ENCODE assay signal across 20 cellular contexts in the genomic region with DNA sequence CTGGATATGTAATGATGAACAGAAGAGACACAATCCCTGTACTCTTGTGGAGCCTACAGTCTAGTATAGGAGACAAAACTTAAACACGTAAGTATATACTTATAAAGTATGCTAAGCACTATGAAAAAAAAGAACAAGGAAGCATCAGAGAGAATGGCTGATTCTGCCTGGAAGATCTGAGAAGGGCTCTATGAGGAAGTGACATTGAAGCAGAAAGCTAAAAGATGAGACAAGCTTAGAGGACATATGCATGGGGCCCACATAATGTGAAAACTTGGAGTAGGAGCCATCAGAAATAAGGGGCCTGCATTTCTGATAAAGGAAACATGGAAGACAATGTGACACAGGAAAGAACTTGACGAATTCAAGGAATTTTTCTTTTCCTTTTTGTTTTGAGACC. TPM values are rescaled to one million over a fixed set of nuclear protein-coding genes. Genes with fewer than 3 reads are reported as not detected.
DNase-seq lines count a peak whose midpoint lies in the region; ATAC-seq, FAIRE-seq and TF ChIP-seq lines count a peak whose summit lies in the region.
"Had no signal": no experiment of that assay in that cellular context is flagged by ENCODE, and none has a peak within 500 bp of the region (broad histone marks: within the 10 kb centered on the region; RNA-seq: fewer than 3 reads in every experiment).

No MANE protein-coding gene starts in this region.

- H4K8ac ChIP-seq in neuronal stem cell (ENCODE audit: low read depth, low read length) = no peak overlapping the region

- H3K27me3 ChIP-seq in spleen (replicated peaks in 1 of 7) (no peaks in the 10 kb centered on the region), neuronal stem cell (ENCODE audit: control insufficient read depth in 3 of 3, insufficient read depth in 3 of 3, low read depth in 1 of 3, low read length in 3 of 3) (no peaks in the 10 kb centered on the region)
- H3K27me3 ChIP-seq: BLaER1 treated with 17β-estradiol and CSF1 and Interleukin-3, amounts not matched to agents 10 nM and 100 nM had no signal

- H3K9me3 ChIP-seq in spleen (no peaks in the 10 kb centered on the region), neuronal stem cell (replicated peaks in 1 of 2; ENCODE audit: control insufficient read depth in 2 of 2, insufficient read depth in 1 of 2, low read depth in 1 of 2, low read length in 2 of 2) (no peaks in the 10 kb centered on the region)
- H3K9me3 ChIP-seq: BLaER1 treated with 17β-estradiol and CSF1 and Interleukin-3, amounts not matched to agents 10 nM and 100 nM; HAP-1 had no signal

- H2AFZ ChIP-seq in neuronal stem cell (ENCODE audit: low read length) = no peak overlapping the region
- H2AFZ ChIP-seq: PC-9 had no signal

- H2BK5ac ChIP-seq in neuronal stem cell (ENCODE audit: low read length) = no peak overlapping the region

- TF ChIP-seq POLR2A in GM12892 (IDR thresholded peaks at IDR 0.05; ENCODE audit: low read depth, low read length) = no peak
- no peak for TF ChIP-seq POLR2A in spleen (IDR thresholded peaks at IDR 0.05)

- H3K4me3 ChIP-seq in spleen (no peak overlapping the region), neuronal stem cell (ENCODE audit: low read length in 2 of 2) (no peak overlapping the region)
- H3K4me3 ChIP-seq: BLaER1 treated with 17β-estradiol and CSF1 and Interleukin-3, amounts not matched to agents 10 nM and 100 nM; HAP-1; PC-9 had no signal

- peaks cover 47% of the 10 kb centered on the region for H3K36me3 Mint-ChIP-seq in activated naive CD8-positive, alpha-beta T cell treated with anti-CD3 and anti-CD28 coated beads, Interleukin-2, amount 50 U/mL, for 24 hours (ENCODE audit: low read depth)
- peaks cover 8% of the 10 kb centered on the region for H3K36me3 Mint-ChIP-seq in activated naive CD8-positive, alpha-beta T cell treated with anti-CD3 and anti-CD28 coated beads for 36 hours
- H3K36me3 Mint-ChIP-seq in dendritic cell treated with granulocyte-macrophage colony-stimulating factor and Interleukin-4, amounts not matched to agents 40 ng/mL and 50 ng/mL, for 4 days (ENCODE audit: low read depth) = peaks cover 84% of the 10 kb centered on the region

- no peak overlapping the region for H4K91ac ChIP-seq in neuronal stem cell (ENCODE audit: low read depth, low read length, poor library complexity)

- H3K23ac ChIP-seq in neuronal stem cell (ENCODE audit: low read depth, low read length, poor library complexity) = no peak overlapping the region

- H2BK15ac ChIP-seq in neuronal stem cell (ENCODE audit: low read length) = no peak overlapping the region

- TF ChIP-seq CTCF in spleen (IDR thresholded peaks at IDR 0.05 in 8 of 11, conservative IDR thresholded peaks at IDR 0.05 in 3 of 11) = no peak

- H3K27me3 Mint-ChIP-seq in activated naive CD8-positive, alpha-beta T cell treated with anti-CD3 and anti-CD28 coated beads, Interleukin-2, amount 50 U/mL, for 24 hours = no peaks in the 10 kb centered on the region
- no peaks in the 10 kb centered on the region for H3K27me3 Mint-ChIP-seq in activated naive CD8-positive, alpha-beta T cell treated with anti-CD3 and anti-CD28 coated beads for 36 hours
- no peaks in the 10 kb centered on the region for H3K27me3 Mint-ChIP-seq in dendritic cell treated with granulocyte-macrophage colony-stimulating factor and Interleukin-4, amounts not matched to agents 40 ng/mL and 50 ng/mL, for 4 days

- no peak overlapping the region for H2BK120ac ChIP-seq in neuronal stem cell (ENCODE audit: low read depth, low read length)

- no peak overlapping the region for H3K4me3 Mint-ChIP-seq in activated naive CD8-positive, alpha-beta T cell treated with anti-CD3 and anti-CD28 coated beads, Interleukin-2, amount 50 U/mL, for 24 hours
- no peak overlapping the region for H3K4me3 Mint-ChIP-seq in activated naive CD8-positive, alpha-beta T cell treated with anti-CD3 and anti-CD28 coated beads for 36 hours
- no peak overlapping the region for H3K4me3 Mint-ChIP-seq in dendritic cell treated with granulocyte-macrophage colony-stimulating factor and Interleukin-4, amounts not matched to agents 40 ng/mL and 50 ng/mL, for 4 days

- no peaks in the 10 kb centered on the region for H3K79me1 ChIP-seq in neuronal stem cell (ENCODE audit: low read depth, low read length)

- peaks cover 10% of the 10 kb centered on the region for H3K4me1 Mint-ChIP-seq in activated naive CD8-positive, alpha-beta T cell treated with anti-CD3 and anti-CD28 coated beads, Interleukin-2, amount 50 U/mL, for 24 hours
- peaks cover 7% of the 10 kb centered on the region for H3K4me1 Mint-ChIP-seq in activated naive CD8-positive, alpha-beta T cell treated with anti-CD3 and anti-CD28 coated beads for 36 hours
- H3K4me1 Mint-ChIP-seq in dendritic cell treated with granulocyte-macrophage colony-stimulating factor and Interleukin-4, amounts not matched to agents 40 ng/mL and 50 ng/mL, for 4 days (ENCODE audit: low read depth) = peaks cover 49% of the 10 kb centered on the region

- H2AK5ac ChIP-seq in neuronal stem cell (ENCODE audit: low read depth, low read length) = no peak overlapping the region

- H3K4ac ChIP-seq in neuronal stem cell (ENCODE audit: low read length) = no peak overlapping the region

- H2BK12ac ChIP-seq in neuronal stem cell (ENCODE audit: low read length) = no peak overlapping the region

- peak overlapping the region; percentile 24 for H3K27ac Mint-ChIP-seq in activated naive CD8-positive, alpha-beta T cell treated with anti-CD3 and anti-CD28 coated beads, Interleukin-2, amount 50 U/mL, for 24 hours
- H3K27ac Mint-ChIP-seq in activated naive CD8-positive, alpha-beta T cell treated with anti-CD3 and anti-CD28 coated beads for 36 hours = no peak overlapping the region
- H3K27ac Mint-ChIP-seq in dendritic cell treated with granulocyte-macrophage colony-stimulating factor and Interleukin-4, amounts not matched to agents 40 ng/mL and 50 ng/mL, for 4 days = peak overlapping the region; percentile 76

- H3K4me1 ChIP-seq in spleen (peaks cover 0 to 34% (median 15%) of the 10 kb centered on the region in 6 donors), neuronal stem cell (ENCODE audit: control insufficient read depth in 2 of 2, insufficient read depth in 1 of 2, low read depth in 1 of 2, low read length in 2 of 2) (no peaks in the 10 kb centered on the region)
- H3K4me1 ChIP-seq: HAP-1 had no signal

- intact Hi-C loops in dendritic cell treated with granulocyte-macrophage colony-stimulating factor and Interleukin-4, amounts not matched to agents 40 ng/mL and 50 ng/mL, for 4 days (cut with micrococcal nuclease) = loop anchor here (5.0 kb wide), 1 partner anchor 40 kb away; the partner anchor contains the start of genes GTF2H1 and HPS5
- intact Hi-C loops in spleen (cut with DNase I; ENCODE audit: low total_unique reads) = no loop called here

- FAIRE-seq in GM12892 (lab: Jason Lieb, UNC) = peak; percentile 14
- no peak for FAIRE-seq in RCC 7860 (lab: Jason Lieb, UNC)

- no peaks in the 10 kb centered on the region for H3K9me3 Mint-ChIP-seq in activated naive CD8-positive, alpha-beta T cell treated with anti-CD3 and anti-CD28 coated beads, Interleukin-2, amount 50 U/mL, for 24 hours
- no peaks in the 10 kb centered on the region for H3K9me3 Mint-ChIP-seq in activated naive CD8-positive, alpha-beta T cell treated with anti-CD3 and anti-CD28 coated beads for 36 hours
- H3K9me3 Mint-ChIP-seq in dendritic cell treated with granulocyte-macrophage colony-stimulating factor and Interleukin-4, amounts not matched to agents 40 ng/mL and 50 ng/mL, for 4 days = no peaks in the 10 kb centered on the region

- ATAC-seq in activated naive CD8-positive, alpha-beta T cell treated with anti-CD3 and anti-CD28 coated beads, Interleukin-2, amount 50 U/mL, for 24 hours = no peak

- H3K18ac ChIP-seq in neuronal stem cell (ENCODE audit: low read length) = no peak overlapping the region

- no peak for DNase-seq in activated naive CD8-positive, alpha-beta T cell treated with anti-CD3 and anti-CD28 coated beads, Interleukin-2, amount 50 U/mL, for 24 hours
- no peak for DNase-seq in activated naive CD8-positive, alpha-beta T cell treated with anti-CD3 and anti-CD28 coated beads for 36 hours
- DNase-seq in GM12892 (ENCODE audit: insufficient read length) (no peak), spleen (no peak), RCC 7860 (ENCODE audit: low spot score) (no peak), neuronal stem cell (ENCODE audit: low spot score) (no peak), iPS-NIHi7 (ENCODE audit: extremely low spot score) (no peak)
- DNase-seq: DND-41, NCI-H1417 treated with DMSO at 0.1 percent for 48 hours, NCI-H187 treated with DMSO at 0.1 percent for 48 hours, NCI-H2227 treated with DMSO at 0.1 percent for 48 hours, NCI-H524, NCI-H82, PC-9 had no signal

- no peak overlapping the region for H3K4me2 ChIP-seq in neuronal stem cell (ENCODE audit: insufficient read depth, low read length, poor library complexity, severe bottlenecking)
- H3K4me2 ChIP-seq: BLaER1 treated with 17β-estradiol and CSF1 and Interleukin-3, amounts not matched to agents 10 nM and 100 nM; KMS-11; PC-9 had no signal

- H3K36me3 ChIP-seq in spleen (peaks cover 3 to 100% (median 64%) of the 10 kb centered on the region in 6 donors), neuronal stem cell (replicated peaks in 1 of 2; ENCODE audit: control insufficient read depth in 2 of 2, insufficient read depth in 2 of 2, low read length in 2 of 2) (peaks cover 16 to 96% of the 10 kb centered on the region in 2 donors)

- 73 to 89% (median 81%) methylated on average over 2 of the region's 2 CpGs for WGBS in spleen, 5 donors
- WGBS in neuronal stem cell (ENCODE audit: extremely low coverage in 2 of 2, insufficient read length in 2 of 2, insufficient replicate concordance in 1 of 2), 2 donors = no CpG with 5 or more reads among the region's 2 CpGs

- no peak overlapping the region for H3K14ac ChIP-seq in neuronal stem cell (ENCODE audit: low read length)

- peak overlapping the region in 5 of 8 donors; percentile 46 to 80 (median 64) for H3K27ac ChIP-seq in spleen
- H3K27ac ChIP-seq in neuronal stem cell (replicated peaks; ENCODE audit: low read length) = no peak overlapping the region
- H3K27ac ChIP-seq: BLaER1 treated with 17β-estradiol and CSF1 and Interleukin-3, amounts not matched to agents 10 nM and 100 nM; KMS-11; PC-9 had no signal

- H3K9ac ChIP-seq in neuronal stem cell (ENCODE audit: low read depth, low read length, poor library complexity) = no peak overlapping the region
- H3K9ac ChIP-seq: BLaER1 treated with 17β-estradiol and CSF1 and Interleukin-3, amounts not matched to agents 10 nM and 100 nM; KMS-11 had no signal

RNA-seq across cellular contexts. Expression of gene SAA1, which starts 16.6 kb away (rescaled TPM):
- total RNA-seq in activated naive CD8-positive, alpha-beta T cell treated with anti-CD3 and anti-CD28 coated beads for 36 hours = not detected
- not detected for polyA plus RNA-seq in GM12892 (2012; ENCODE audit: missing spikeins)
- total RNA-seq in spleen = 1 to 10 TPM in 5 of 7 donors, not detected in 2; 1.0 to 5.6 (median 2.7) TPM
- 10 to 100 TPM in 2 of 3 donors, 1 to 10 TPM in 1; 5.4 to 84.3 (median 69.3) TPM for polyA plus RNA-seq in spleen
- polyA plus RNA-seq in neuronal stem cell (2013, experiment 1 of 2) = not detected
- not detected for polyA plus RNA-seq in neuronal stem cell (2013, experiment 2 of 2)
- total RNA-seq: A673, PC-9 had no signal

RNA-seq across cellular contexts. Expression of gene SAA2, which starts 34.2 kb away (rescaled TPM):
- total RNA-seq in activated naive CD8-positive, alpha-beta T cell treated with anti-CD3 and anti-CD28 coated beads for 36 hours = not detected
- 0.68 TPM for polyA plus RNA-seq in GM12892 (2012; ENCODE audit: missing spikeins)
- total RNA-seq in spleen = 1 to 10 TPM in 1 of 7 donors, under 1 TPM in 1, not detected in 5; 0.49 to 3.2 TPM
- polyA plus RNA-seq in spleen = 10 to 100 TPM in 1 of 3 donors, under 1 TPM in 2; 0.19 to 13.1 (median 0.50) TPM
- not detected for polyA plus RNA-seq in neuronal stem cell (2013, experiment 1 of 2)
- 0.08 TPM for polyA plus RNA-seq in neuronal stem cell (2013, experiment 2 of 2)
- total RNA-seq: G401, PC-9 had no signal

RNA-seq across cellular contexts. Expression of gene HPS5, which starts 39.3 kb away (rescaled TPM):
- total RNA-seq in activated naive CD8-positive, alpha-beta T cell treated with anti-CD3 and anti-CD28 coated beads for 36 hours = 10 to 100 TPM; 14.1 to 15.9 TPM
- 17.9 TPM for polyA plus RNA-seq in GM12892 (2012; ENCODE audit: missing spikeins)
- total RNA-seq in spleen = 10 to 100 TPM; 25.9 to 35.7 (median 30.0) TPM
- polyA plus RNA-seq in spleen = 10 to 100 TPM; 10.3 to 14.1 (median 11.1) TPM
- 5.0 TPM for polyA plus RNA-seq in neuronal stem cell (2013, experiment 1 of 2)
- 5.1 TPM for polyA plus RNA-seq in neuronal stem cell (2013, experiment 2 of 2)

RNA-seq across cellular contexts. Expression of gene GTF2H1, which starts 39.7 kb away (rescaled TPM):
- 10 to 100 TPM; 61.1 to 63.2 TPM for total RNA-seq in activated naive CD8-positive, alpha-beta T cell treated with anti-CD3 and anti-CD28 coated beads for 36 hours
- polyA plus RNA-seq in GM12892 (2012; ENCODE audit: missing spikeins) = 37.8 TPM
- total RNA-seq in spleen = 10 to 100 TPM; 39.6 to 65.4 (median 52.0) TPM
- polyA plus RNA-seq in spleen = 10 to 100 TPM; 18.1 to 25.1 (median 20.2) TPM
- 13.7 TPM for polyA plus RNA-seq in neuronal stem cell (2013, experiment 1 of 2)
- polyA plus RNA-seq in neuronal stem cell (2013, experiment 2 of 2) = 13.2 TPM

RNA-seq across cellular contexts. Expression of gene SAA4, which starts 46.0 kb away (rescaled TPM):
- not detected for total RNA-seq in activated naive CD8-positive, alpha-beta T cell treated with anti-CD3 and anti-CD28 coated beads for 36 hours
- polyA plus RNA-seq in GM12892 (2012; ENCODE audit: missing spikeins) = not detected
- not detected for total RNA-seq in spleen
- under 1 TPM in 1 of 3 donors, not detected in 2; 0.22 TPM for polyA plus RNA-seq in spleen
- polyA plus RNA-seq in neuronal stem cell (2013, experiment 1 of 2) = 0.07 TPM
- polyA plus RNA-seq in neuronal stem cell (2013, experiment 2 of 2) = 0.10 TPM
- total RNA-seq: A673, G401, PC-9 had no signal
